ENCODE assay signal across 1 cellular context in the genomic region with DNA sequence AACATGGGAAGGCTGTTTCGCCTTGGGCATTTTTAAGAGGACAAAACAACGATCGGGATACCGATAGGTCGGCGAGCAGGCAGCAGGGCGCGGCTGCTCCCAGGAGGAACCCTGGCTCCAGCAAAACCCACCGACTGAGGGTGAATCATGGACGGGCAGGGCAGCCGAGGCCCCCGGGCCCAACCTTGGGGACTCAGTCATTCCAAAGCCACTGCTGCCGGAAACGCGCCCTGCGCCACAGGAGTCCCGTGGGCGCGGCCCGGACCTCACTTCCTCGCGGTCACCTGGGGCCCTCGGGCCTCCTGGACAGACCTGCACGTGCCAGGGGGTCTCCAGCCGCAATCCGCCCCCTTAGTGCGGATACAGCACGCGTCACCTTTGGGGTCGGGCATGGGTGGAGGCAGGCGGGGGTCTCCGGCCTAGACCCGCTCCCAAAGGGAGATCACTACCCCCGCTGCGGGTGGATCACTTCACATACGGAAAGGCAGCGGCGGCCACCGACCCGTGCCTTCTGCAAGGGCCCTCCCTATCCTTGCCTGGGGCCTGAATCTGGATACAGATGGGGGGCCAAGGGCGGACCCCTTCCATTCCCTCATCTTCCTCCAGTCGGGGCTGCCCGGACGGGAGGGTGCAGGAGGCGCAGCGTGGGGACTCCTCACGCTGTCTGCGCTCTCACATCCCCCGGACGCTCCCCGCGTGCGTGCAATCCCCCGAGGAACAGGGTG.
TF ChIP-seq lines count a peak whose summit lies in the region.

No MANE protein-coding gene starts in this region.

TF ChIP-seq in HepG2, 621 proteins besides CTCF, POLR2A, EP300 and RAD21 (continued from another document and continues in another):
- TF ChIP-seq, protein P1, sequence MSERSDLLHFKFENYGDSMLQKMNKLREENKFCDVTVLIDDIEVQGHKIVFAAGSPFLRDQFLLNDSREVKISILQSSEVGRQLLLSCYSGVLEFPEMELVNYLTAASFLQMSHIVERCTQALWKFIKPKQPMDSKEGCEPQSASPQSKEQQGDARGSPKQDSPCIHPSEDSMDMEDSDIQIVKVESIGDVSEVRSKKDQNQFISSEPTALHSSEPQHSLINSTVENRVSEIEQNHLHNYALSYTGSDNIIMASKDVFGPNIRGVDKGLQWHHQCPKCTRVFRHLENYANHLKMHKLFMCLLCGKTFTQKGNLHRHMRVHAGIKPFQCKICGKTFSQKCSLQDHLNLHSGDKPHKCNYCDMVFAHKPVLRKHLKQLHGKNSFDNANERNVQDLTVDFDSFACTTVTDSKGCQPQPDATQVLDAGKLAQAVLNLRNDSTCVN (CRISPR knock-in tag; IDR thresholded peaks at IDR 0.05; ENCODE audit: borderline replicate concordance) = no peak
- TF ChIP-seq ZBTB8A (CRISPR knock-in tag; IDR thresholded peaks at IDR 0.05; ENCODE audit: borderline replicate concordance, low read depth) = no peak
- TF ChIP-seq SRSF4 (IDR thresholded peaks at IDR 0.05; ENCODE audit: low read depth, low read length, poor library complexity, severe bottlenecking) = no peak
- TF ChIP-seq MYNN (CRISPR knock-in tag; IDR thresholded peaks at IDR 0.05; ENCODE audit: low read depth) = peak; percentile 43; the same call in 1 of the 2 replicates
- no peak for TF ChIP-seq SATB2 (CRISPR knock-in tag; IDR thresholded peaks at IDR 0.05)
- TF ChIP-seq ZBTB7B (CRISPR knock-in tag; IDR thresholded peaks at IDR 0.05) = no peak
- TF ChIP-seq KLF12 (CRISPR knock-in tag; IDR thresholded peaks at IDR 0.05; ENCODE audit: borderline replicate concordance) = peak; percentile 82; the same call in 1 of the 2 replicates
- 0 out of 2 replicates have a peak, but pooled peaks have one; percentile 25 for TF ChIP-seq RARG (CRISPR knock-in tag; IDR thresholded peaks at IDR 0.05; ENCODE audit: low read depth)
- peak; percentile 34; the same call in 1 of the 2 replicates for TF ChIP-seq PAX8 (CRISPR knock-in tag; IDR thresholded peaks at IDR 0.05; ENCODE audit: borderline replicate concordance)
- TF ChIP-seq, protein P2, sequence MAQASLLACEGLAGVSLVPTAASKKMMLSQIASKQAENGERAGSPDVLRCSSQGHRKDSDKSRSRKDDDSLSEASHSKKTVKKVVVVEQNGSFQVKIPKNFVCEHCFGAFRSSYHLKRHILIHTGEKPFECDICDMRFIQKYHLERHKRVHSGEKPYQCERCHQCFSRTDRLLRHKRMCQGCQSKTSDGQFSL (CRISPR knock-in tag; IDR thresholded peaks at IDR 0.05) = no peak; the same call in 1 of the 2 replicates
- TF ChIP-seq ZNF468 (CRISPR knock-in tag; IDR thresholded peaks at IDR 0.05) = no peak
- no peak for TF ChIP-seq ZNF678 (CRISPR knock-in tag; IDR thresholded peaks at IDR 0.05)
- TF ChIP-seq, protein P3, sequence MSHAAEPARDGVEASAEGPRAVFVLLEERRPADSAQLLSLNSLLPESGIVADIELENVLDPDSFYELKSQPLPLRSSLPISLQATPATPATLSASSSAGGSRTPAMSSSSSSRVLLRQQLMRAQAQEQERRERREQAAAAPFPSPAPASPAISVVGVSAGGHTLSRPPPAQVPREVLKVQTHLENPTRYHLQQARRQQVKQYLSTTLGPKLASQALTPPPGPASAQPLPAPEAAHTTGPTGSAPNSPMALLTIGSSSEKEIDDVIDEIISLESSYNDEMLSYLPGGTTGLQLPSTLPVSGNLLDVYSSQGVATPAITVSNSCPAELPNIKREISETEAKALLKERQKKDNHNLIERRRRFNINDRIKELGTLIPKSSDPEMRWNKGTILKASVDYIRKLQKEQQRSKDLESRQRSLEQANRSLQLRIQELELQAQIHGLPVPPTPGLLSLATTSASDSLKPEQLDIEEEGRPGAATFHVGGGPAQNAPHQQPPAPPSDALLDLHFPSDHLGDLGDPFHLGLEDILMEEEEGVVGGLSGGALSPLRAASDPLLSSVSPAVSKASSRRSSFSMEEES (CRISPR knock-in tag; IDR thresholded peaks at IDR 0.05) = no peak; the same call in 1 of the 2 replicates
- no peak for TF ChIP-seq JUN (CRISPR knock-in tag; IDR thresholded peaks at IDR 0.05)
- TF ChIP-seq KMT2A (CRISPR knock-in tag; IDR thresholded peaks at IDR 0.05) = no peak
- peak; percentile 76 for TF ChIP-seq ZBTB7A (CRISPR knock-in tag; IDR thresholded peaks at IDR 0.05)
- TF ChIP-seq, protein P4, sequence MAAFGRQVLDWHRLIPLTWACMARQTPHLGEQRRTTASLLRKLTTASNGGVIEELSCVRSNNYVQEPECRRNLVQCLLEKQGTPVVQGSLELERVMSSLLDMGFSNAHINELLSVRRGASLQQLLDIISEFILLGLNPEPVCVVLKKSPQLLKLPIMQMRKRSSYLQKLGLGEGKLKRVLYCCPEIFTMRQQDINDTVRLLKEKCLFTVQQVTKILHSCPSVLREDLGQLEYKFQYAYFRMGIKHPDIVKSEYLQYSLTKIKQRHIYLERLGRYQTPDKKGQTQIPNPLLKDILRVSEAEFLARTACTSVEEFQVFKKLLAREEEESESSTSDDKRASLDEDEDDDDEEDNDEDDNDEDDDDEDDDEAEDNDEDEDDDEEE (CRISPR knock-in tag; IDR thresholded peaks at IDR 0.05) = no peak
- no peak; the same call in 1 of the 2 replicates for TF ChIP-seq ZNF737 (CRISPR knock-in tag; IDR thresholded peaks at IDR 0.05; ENCODE audit: borderline replicate concordance)
- TF ChIP-seq TOE1 (CRISPR knock-in tag; IDR thresholded peaks at IDR 0.05) = no peak
- TF ChIP-seq HNRNPK (IDR thresholded peaks at IDR 0.05; ENCODE audit: low read depth, low read length, poor library complexity, severe bottlenecking) = no peak
- TF ChIP-seq ZC3H4 (CRISPR knock-in tag; IDR thresholded peaks at IDR 0.05; ENCODE audit: borderline replicate concordance) = no peak
- TF ChIP-seq, protein P5, sequence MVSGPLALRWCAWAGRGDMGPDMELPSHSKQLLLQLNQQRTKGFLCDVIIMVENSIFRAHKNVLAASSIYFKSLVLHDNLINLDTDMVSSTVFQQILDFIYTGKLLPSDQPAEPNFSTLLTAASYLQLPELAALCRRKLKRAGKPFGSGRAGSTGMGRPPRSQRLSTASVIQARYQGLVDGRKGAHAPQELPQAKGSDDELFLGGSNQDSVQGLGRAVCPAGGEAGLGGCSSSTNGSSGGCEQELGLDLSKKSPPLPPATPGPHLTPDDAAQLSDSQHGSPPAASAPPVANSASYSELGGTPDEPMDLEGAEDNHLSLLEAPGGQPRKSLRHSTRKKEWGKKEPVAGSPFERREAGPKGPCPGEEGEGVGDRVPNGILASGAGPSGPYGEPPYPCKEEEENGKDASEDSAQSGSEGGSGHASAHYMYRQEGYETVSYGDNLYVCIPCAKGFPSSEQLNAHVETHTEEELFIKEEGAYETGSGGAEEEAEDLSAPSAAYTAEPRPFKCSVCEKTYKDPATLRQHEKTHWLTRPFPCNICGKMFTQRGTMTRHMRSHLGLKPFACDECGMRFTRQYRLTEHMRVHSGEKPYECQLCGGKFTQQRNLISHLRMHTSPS (CRISPR knock-in tag; IDR thresholded peaks at IDR 0.05; ENCODE audit: low read depth) = no peak
- TF ChIP-seq, protein P6, sequence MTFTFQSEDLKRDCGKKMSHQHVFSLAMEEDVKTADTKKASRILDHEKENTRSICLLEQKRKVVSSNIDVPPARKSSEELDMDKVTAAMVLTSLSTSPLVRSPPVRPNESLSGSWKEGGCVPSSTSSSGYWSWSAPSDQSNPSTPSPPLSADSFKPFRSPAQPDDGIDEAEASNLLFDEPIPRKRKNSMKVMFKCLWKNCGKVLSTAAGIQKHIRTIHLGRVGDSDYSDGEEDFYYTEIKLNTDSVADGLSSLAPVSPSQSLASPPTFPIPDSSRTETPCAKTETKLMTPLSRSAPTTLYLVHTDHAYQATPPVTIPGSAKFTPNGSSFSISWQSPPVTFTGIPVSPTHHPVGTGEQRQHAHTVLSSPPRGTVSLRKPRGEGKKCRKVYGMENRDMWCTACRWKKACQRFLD (CRISPR knock-in tag; IDR thresholded peaks at IDR 0.05; ENCODE audit: borderline replicate concordance) = no peak
- TF ChIP-seq TBL1XR1 (IDR thresholded peaks at IDR 0.05; ENCODE audit: borderline replicate concordance, low read length, partially characterized antibody) = no peak
- TF ChIP-seq, protein P7, sequence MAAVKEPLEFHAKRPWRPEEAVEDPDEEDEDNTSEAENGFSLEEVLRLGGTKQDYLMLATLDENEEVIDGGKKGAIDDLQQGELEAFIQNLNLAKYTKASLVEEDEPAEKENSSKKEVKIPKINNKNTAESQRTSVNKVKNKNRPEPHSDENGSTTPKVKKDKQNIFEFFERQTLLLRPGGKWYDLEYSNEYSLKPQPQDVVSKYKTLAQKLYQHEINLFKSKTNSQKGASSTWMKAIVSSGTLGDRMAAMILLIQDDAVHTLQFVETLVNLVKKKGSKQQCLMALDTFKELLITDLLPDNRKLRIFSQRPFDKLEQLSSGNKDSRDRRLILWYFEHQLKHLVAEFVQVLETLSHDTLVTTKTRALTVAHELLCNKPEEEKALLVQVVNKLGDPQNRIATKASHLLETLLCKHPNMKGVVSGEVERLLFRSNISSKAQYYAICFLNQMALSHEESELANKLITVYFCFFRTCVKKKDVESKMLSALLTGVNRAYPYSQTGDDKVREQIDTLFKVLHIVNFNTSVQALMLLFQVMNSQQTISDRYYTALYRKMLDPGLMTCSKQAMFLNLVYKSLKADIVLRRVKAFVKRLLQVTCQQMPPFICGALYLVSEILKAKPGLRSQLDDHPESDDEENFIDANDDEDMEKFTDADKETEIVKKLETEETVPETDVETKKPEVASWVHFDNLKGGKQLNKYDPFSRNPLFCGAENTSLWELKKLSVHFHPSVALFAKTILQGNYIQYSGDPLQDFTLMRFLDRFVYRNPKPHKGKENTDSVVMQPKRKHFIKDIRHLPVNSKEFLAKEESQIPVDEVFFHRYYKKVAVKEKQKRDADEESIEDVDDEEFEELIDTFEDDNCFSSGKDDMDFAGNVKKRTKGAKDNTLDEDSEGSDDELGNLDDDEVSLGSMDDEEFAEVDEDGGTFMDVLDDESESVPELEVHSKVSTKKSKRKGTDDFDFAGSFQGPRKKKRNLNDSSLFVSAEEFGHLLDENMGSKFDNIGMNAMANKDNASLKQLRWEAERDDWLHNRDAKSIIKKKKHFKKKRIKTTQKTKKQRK (IDR thresholded peaks at IDR 0.05; ENCODE audit: low read length) = no peak
- TF ChIP-seq HDAC6 (IDR thresholded peaks at IDR 0.05; ENCODE audit: low read depth, low read length) = no peak
- TF ChIP-seq ZNF510 (CRISPR knock-in tag; IDR thresholded peaks at IDR 0.05; ENCODE audit: low read depth) = peak; percentile 22; the same call in 1 of the 2 replicates
- no peak for TF ChIP-seq SMC3 (IDR thresholded peaks at IDR 0.05; ENCODE audit: low read length)
- TF ChIP-seq, protein P8, sequence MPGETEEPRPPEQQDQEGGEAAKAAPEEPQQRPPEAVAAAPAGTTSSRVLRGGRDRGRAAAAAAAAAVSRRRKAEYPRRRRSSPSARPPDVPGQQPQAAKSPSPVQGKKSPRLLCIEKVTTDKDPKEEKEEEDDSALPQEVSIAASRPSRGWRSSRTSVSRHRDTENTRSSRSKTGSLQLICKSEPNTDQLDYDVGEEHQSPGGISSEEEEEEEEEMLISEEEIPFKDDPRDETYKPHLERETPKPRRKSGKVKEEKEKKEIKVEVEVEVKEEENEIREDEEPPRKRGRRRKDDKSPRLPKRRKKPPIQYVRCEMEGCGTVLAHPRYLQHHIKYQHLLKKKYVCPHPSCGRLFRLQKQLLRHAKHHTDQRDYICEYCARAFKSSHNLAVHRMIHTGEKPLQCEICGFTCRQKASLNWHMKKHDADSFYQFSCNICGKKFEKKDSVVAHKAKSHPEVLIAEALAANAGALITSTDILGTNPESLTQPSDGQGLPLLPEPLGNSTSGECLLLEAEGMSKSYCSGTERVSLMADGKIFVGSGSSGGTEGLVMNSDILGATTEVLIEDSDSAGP (CRISPR knock-in tag; IDR thresholded peaks at IDR 0.05; ENCODE audit: borderline replicate concordance) = peak; percentile 61; the same call in 1 of the 2 replicates
- peak; percentile 78 for TF ChIP-seq MYC (CRISPR knock-in tag; IDR thresholded peaks at IDR 0.05; ENCODE audit: borderline replicate concordance)
- peak; percentile 29; the same call in 1 of the 2 replicates for TF ChIP-seq ZNF350 (CRISPR knock-in tag; IDR thresholded peaks at IDR 0.05; ENCODE audit: borderline replicate concordance, low read depth)
- TF ChIP-seq ZFAT (CRISPR knock-in tag; conservative IDR thresholded peaks at IDR 0.05) = 0 out of 2 replicates have a peak, but pooled peaks have one; percentile 69
- TF ChIP-seq HNRNPH1 (optimal IDR thresholded peaks at IDR 0.05; ENCODE audit: low read depth, low read length) = no peak
- TF ChIP-seq, protein P9, sequence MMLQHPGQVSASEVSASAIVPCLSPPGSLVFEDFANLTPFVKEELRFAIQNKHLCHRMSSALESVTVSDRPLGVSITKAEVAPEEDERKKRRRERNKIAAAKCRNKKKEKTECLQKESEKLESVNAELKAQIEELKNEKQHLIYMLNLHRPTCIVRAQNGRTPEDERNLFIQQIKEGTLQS (CRISPR knock-in tag; IDR thresholded peaks at IDR 0.05) = no peak
- TF ChIP-seq HMG20A (CRISPR knock-in tag; IDR thresholded peaks at IDR 0.05; ENCODE audit: borderline replicate concordance) = 0 out of 2 replicates have a peak, but pooled peaks have one; percentile 28
- TF ChIP-seq ZNF674 (CRISPR knock-in tag; IDR thresholded peaks at IDR 0.05; ENCODE audit: low read depth) = no peak
- no peak for TF ChIP-seq U2AF1 (optimal IDR thresholded peaks at IDR 0.05; ENCODE audit: low read depth, low read length)
- no peak for TF ChIP-seq MED1 (CRISPR knock-in tag; IDR thresholded peaks at IDR 0.05)
- TF ChIP-seq CREM (IDR thresholded peaks at IDR 0.05) = no peak
- TF ChIP-seq CREM (CRISPR knock-in tag; IDR thresholded peaks at IDR 0.05) = no peak
- peak; percentile 25; the same call in 1 of the 3 replicates for TF ChIP-seq MXI1 (IDR thresholded peaks at IDR 0.05; ENCODE audit: borderline replicate concordance, low read depth, low read length)
- TF ChIP-seq FOXK2 (IDR thresholded peaks at IDR 0.05) = no peak
- no peak for TF ChIP-seq ZC3H13 (CRISPR knock-in tag; IDR thresholded peaks at IDR 0.05)
- TF ChIP-seq HDAC1 (CRISPR knock-in tag; IDR thresholded peaks at IDR 0.05) = no peak; the same call in 1 of the 2 replicates
- peak; percentile 29 for TF ChIP-seq SP2 (CRISPR knock-in tag; IDR thresholded peaks at IDR 0.05)
- TF ChIP-seq JUNB (CRISPR knock-in tag; IDR thresholded peaks at IDR 0.05; ENCODE audit: borderline replicate concordance) = no peak
- TF ChIP-seq NCOA1 (CRISPR knock-in tag; IDR thresholded peaks at IDR 0.05) = no peak
- TF ChIP-seq PCBP1 (IDR thresholded peaks at IDR 0.05; ENCODE audit: borderline replicate concordance, low read depth, low read length) = no peak
- TF ChIP-seq ZNF776 (CRISPR knock-in tag; IDR thresholded peaks at IDR 0.05) = peak; percentile 27; the same call in 1 of the 2 replicates
